Comparison of ENCODE assay signal across 17 cellular contexts in the genomic region with DNA sequence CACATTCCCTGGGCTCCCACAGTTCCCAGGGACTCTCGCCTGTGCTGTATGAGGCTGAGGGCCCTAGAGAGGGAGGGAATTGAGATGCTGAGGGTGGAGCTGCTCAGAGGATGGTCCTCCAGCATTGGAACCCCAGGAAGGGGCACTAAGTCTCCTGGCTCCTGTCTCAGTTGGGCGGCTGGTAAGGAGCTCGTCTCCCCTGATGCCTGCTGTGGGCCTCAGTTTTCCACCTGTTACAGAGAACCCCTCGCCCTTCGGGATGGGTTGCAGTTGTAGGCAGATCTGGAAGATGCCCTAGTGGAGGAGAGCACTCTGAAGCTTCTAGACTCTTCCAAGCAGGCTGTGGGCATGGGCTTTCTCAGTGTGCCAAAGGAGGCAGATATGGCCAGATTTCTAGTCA. TPM values are rescaled to one million over a fixed set of nuclear protein-coding genes. Genes with fewer than 3 reads are reported as not detected.
DNase-seq lines count a peak whose midpoint lies in the region; ATAC-seq, FAIRE-seq and TF ChIP-seq lines count a peak whose summit lies in the region.
"Had no signal": no experiment of that assay in that cellular context is flagged by ENCODE, and none has a peak within 500 bp of the region (broad histone marks: within the 10 kb centered on the region; RNA-seq: fewer than 3 reads in every experiment).

No MANE protein-coding gene starts in this region.

- H3K9me2 ChIP-seq in HCT116 (ENCODE audit: insufficient read depth), result no peaks in the 10 kb centered on the region

- peak overlapping the region in 1 of 2 experiments; percentile 56 for H3K23ac ChIP-seq in mesenchymal stem cell (ENCODE audit: low read length in 2 of 2)

- H2BK15ac ChIP-seq in mesenchymal stem cell (ENCODE audit: low read depth, poor library complexity, severe bottlenecking), result no peak overlapping the region

- POLR2A ChIA-PET in A549 (lab: Yijun Ruan, JAX), result no interaction called here
- POLR2A ChIA-PET in HCT116 (lab: Charles Lee), result no interaction called here

- no TSS peak for BruUV-seq in HCT116 (replicated peaks; lab: Mats Ljungman, UMichigan)

- no peaks in the 10 kb centered on the region for H3K79me2 ChIP-seq in HCT116 (ENCODE audit: insufficient read depth, low read length)
- H3K79me2 ChIP-seq in osteoblast (ENCODE audit: insufficient read depth, low read length), result no peaks in the 10 kb centered on the region

- no peak for TF ChIP-seq POLR2A in A549 (IDR thresholded peaks at IDR 0.05; ENCODE audit: low read length)
- no peak for TF ChIP-seq POLR2A in HCT116 (IDR thresholded peaks at IDR 0.05; ENCODE audit: borderline replicate concordance, extremely low read depth, insufficient read depth, insufficient read length)

- no peak for TF ChIP-seq EP300 in A549 (IDR thresholded peaks at IDR 0.05)

- no peak overlapping the region for H4K8ac ChIP-seq in mesenchymal stem cell (ENCODE audit: low read length)

- peak overlapping the region; percentile 2 to 92 for H2BK12ac ChIP-seq in mesenchymal stem cell (ENCODE audit: low read length in 2 of 2)

- peak overlapping the region; percentile 6 to 90 for H3K18ac ChIP-seq in mesenchymal stem cell (ENCODE audit: low read depth in 1 of 2, low read length in 2 of 2)

- no peak for DNase-seq in A549 (ENCODE audit: low read depth in 1 of 2, low spot score in 1 of 2)
- DNase-seq in HCT116 (ENCODE audit: low read depth, low spot score), result no peak
- no peak for DNase-seq in mesenchymal stem cell
- DNase-seq in osteoblast (ENCODE audit: insufficient read length, low spot score, missing footprints), result no peak
- no peak for DNase-seq in NCI-H69 (lab: John Stamatoyannopoulos, UW)
- no peak for DNase-seq in NCI-H1694 treated with DMSO at 0.1 percent for 48 hours (lab: John Stamatoyannopoulos, UW)
- DNase-seq in HuH-7 (ENCODE audit: low spot score), result no peak
- DNase-seq: 8988T; BE2C; CD8-positive, alpha-beta T cell; NCI-H1092 treated with DMSO at 0.1 percent for 48 hours; NCI-H2081 treated with DMSO at 0.1 percent for 48 hours; NCI-H446 treated with DMSO at 0.1 percent for 48 hours had no signal

- no peaks in the 10 kb centered on the region for H3K79me1 ChIP-seq in mesenchymal stem cell (replicated peaks; ENCODE audit: low read length, poor library complexity, severe bottlenecking)

- TF ChIP-seq CTCF in A549 (IDR thresholded peaks at IDR 0.05), result no peak
- no peak for TF ChIP-seq CTCF in HCT116 (IDR thresholded peaks at IDR 0.05 in 2 of 3, conservative IDR thresholded peaks at IDR 0.05 in 1 of 3; ENCODE audit: borderline replicate concordance in 1 of 3, insufficient read depth in 1 of 3, low read depth in 2 of 3, low read length in 2 of 3)
- no peak for TF ChIP-seq CTCF in osteoblast (IDR thresholded peaks at IDR 0.05; ENCODE audit: extremely low read depth, low read depth, low read length)

- intact Hi-C loops in HCT116 (cut with micrococcal nuclease), result no loop called here

- no peak for FAIRE-seq in A549 (lab: Jason Lieb, UNC)
- FAIRE-seq: H54 had no signal

- H3K4me2 ChIP-seq in A549, result no peak overlapping the region
- H3K4me2 ChIP-seq in HCT116 (ENCODE audit: low read length), result peak overlapping the region; percentile 84
- H3K4me2 ChIP-seq in mesenchymal stem cell (ENCODE audit: low read length, poor library complexity, severe bottlenecking), result no peak overlapping the region
- H3K4me2 ChIP-seq in osteoblast (ENCODE audit: insufficient read depth, low read length), result peak overlapping the region; percentile 14

- CTCF ChIA-PET in A549 (lab: Yijun Ruan, JAX), result interaction anchor here (0.8 to 13.2 kb wide), 7 partner anchors 8 to 137 kb away, joined by 3 to 188 read pairs (median 12); a partner anchor contains a TSS
- CTCF ChIA-PET in HCT116 (lab: Charles Lee), result interaction anchor here (1.2 to 1.3 kb wide), 2 partner anchors 9 to 10 kb away, joined by 3 to 4 read pairs; no protein-coding TSS in a partner anchor

- H3K36me3 ChIP-seq in HCT116 (ENCODE audit: control insufficient read depth in 1 of 2, insufficient read depth in 2 of 2, low read length in 2 of 2) (no peaks in the 10 kb centered on the region), mesenchymal stem cell (ENCODE audit: control insufficient read depth in 1 of 2, insufficient read depth in 2 of 2, low read depth in 1 of 2, low read length in 2 of 2) (peaks cover under 1 to 7% of the 10 kb centered on the region in 2 experiments), osteoblast (ENCODE audit: insufficient read depth, low read length) (no peaks in the 10 kb centered on the region)
- H3K36me3 ChIP-seq: BE2C, SJSA1 had no signal

- RAD21 ChIA-PET in HCT116 (lab: Charles Lee; ENCODE audit: low non-redundant PET in 1 of 2, low total read pairs in 2 of 2, uncharacterized antibody in 2 of 2, unreplicated experiment in 2 of 2), result no interaction called here

- H3K4me3 ChIP-seq in A549 (no peak overlapping the region), HCT116 (replicated peaks in 1 of 2; ENCODE audit: low read depth in 1 of 2, low read length in 2 of 2) (no peak overlapping the region), mesenchymal stem cell (ENCODE audit: insufficient read depth in 1 of 2, low read depth in 1 of 2, low read length in 2 of 2) (no peak overlapping the region), osteoblast (ENCODE audit: insufficient read depth, low read length) (no peak overlapping the region)
- H3K4me3 ChIP-seq: SJSA1 had no signal

- H2BK5ac ChIP-seq in mesenchymal stem cell (ENCODE audit: low read depth, low read length, poor library complexity, severe bottlenecking), result no peak overlapping the region

- H3K14ac ChIP-seq in mesenchymal stem cell (ENCODE audit: low read length in 2 of 2), result peak overlapping the region in 1 of 2 experiments; percentile 63

- 77% methylated on average over 5 of the region's 5 CpGs for WGBS in A549 (ENCODE audit: missing lambda C conversion rate)
- WGBS in mesenchymal stem cell, result 94% methylated on average over 5 of the region's 5 CpGs

- ATAC-seq in A549, result no peak
- no peak for ATAC-seq in HCT116
- no peak for ATAC-seq in HG03378 (IDR thresholded peaks at IDR 0.05; ENCODE audit: unreplicated experiment)
- ATAC-seq: CD8-positive, alpha-beta T cell; Panc1 had no signal

- no peak for TF ChIP-seq RAD21 in A549 (conservative IDR thresholded peaks at IDR 0.05 in 1 of 2, IDR thresholded peaks at IDR 0.05 in 1 of 2)
- no peak for TF ChIP-seq RAD21 in HCT116 (IDR thresholded peaks at IDR 0.05; ENCODE audit: low read depth)

- H4K91ac ChIP-seq in mesenchymal stem cell (ENCODE audit: low read length), result peak overlapping the region; percentile 10

- H4K20me1 ChIP-seq in HCT116 (ENCODE audit: insufficient read depth), result no peaks in the 10 kb centered on the region
- no peaks in the 10 kb centered on the region for H4K20me1 ChIP-seq in osteoblast (ENCODE audit: insufficient read depth, low read length)

- H3K4me1 ChIP-seq in A549 (peaks cover 34% of the 10 kb centered on the region), HCT116 (ENCODE audit: control insufficient read depth in 1 of 2, insufficient read depth in 2 of 2, low read length in 2 of 2) (peaks cover 32 to 81% of the 10 kb centered on the region in 2 experiments), mesenchymal stem cell (ENCODE audit: control insufficient read depth, insufficient read depth, low read depth, low read length) (peaks cover 44% of the 10 kb centered on the region), osteoblast (ENCODE audit: insufficient read depth, low read length) (peaks cover 36% of the 10 kb centered on the region)

- H3K27ac ChIP-seq in A549 (peak overlapping the region; percentile 76 to 81; a peak in 4 of 6 replicates), HCT116 (ENCODE audit: low read depth, low read length) (no peak overlapping the region), mesenchymal stem cell (ENCODE audit: low read length, poor library complexity, severe bottlenecking) (no peak overlapping the region), osteoblast (ENCODE audit: low read depth, low read length) (peak overlapping the region; percentile 82)
- H3K27ac ChIP-seq: SJSA1 had no signal

- no peaks in the 10 kb centered on the region for H3K9me3 ChIP-seq in A549
- no peaks in the 10 kb centered on the region for H3K9me3 ChIP-seq in HCT116 (ENCODE audit: control insufficient read depth in 1 of 2, insufficient read depth in 1 of 2, low read depth in 1 of 2, low read length in 2 of 2)
- no peaks in the 10 kb centered on the region for H3K9me3 ChIP-seq in mesenchymal stem cell (ENCODE audit: control insufficient read depth, low read length)
- no peaks in the 10 kb centered on the region for H3K9me3 ChIP-seq in osteoblast (ENCODE audit: low read depth, low read length)
- H3K9me3 ChIP-seq: BE2C had no signal

- no peak overlapping the region for H2AFZ ChIP-seq in HCT116 (ENCODE audit: low read depth, low read length, poor library complexity, severe bottlenecking)
- no peak overlapping the region for H2AFZ ChIP-seq in mesenchymal stem cell (ENCODE audit: low read depth, low read length)
- H2AFZ ChIP-seq in osteoblast (ENCODE audit: low read length), result no peak overlapping the region

- H2AK5ac ChIP-seq in mesenchymal stem cell (ENCODE audit: low read length, severe bottlenecking), result peak overlapping the region; percentile 42

- H3K9ac ChIP-seq in HCT116 (ENCODE audit: low read length), result no peak overlapping the region
- H3K9ac ChIP-seq in mesenchymal stem cell (ENCODE audit: low read length), result no peak overlapping the region

- H3K27me3 ChIP-seq in HCT116 (ENCODE audit: insufficient read depth, low read length) (no peaks in the 10 kb centered on the region), mesenchymal stem cell (ENCODE audit: control insufficient read depth in 1 of 2, insufficient read depth in 1 of 2, low read length in 2 of 2) (no peaks in the 10 kb centered on the region), osteoblast (ENCODE audit: insufficient read depth, low read length) (no peaks in the 10 kb centered on the region)
- H3K27me3 ChIP-seq: BE2C, SJSA1 had no signal

- no peak overlapping the region for H2BK120ac ChIP-seq in mesenchymal stem cell (ENCODE audit: low read depth, low read length)

- H3K4ac ChIP-seq in mesenchymal stem cell (ENCODE audit: low read depth in 1 of 2, low read length in 2 of 2), result peak overlapping the region in 1 of 2 experiments; percentile 76

RNA-seq across cellular contexts. Expression of a gene that starts 0.6 kb away (rescaled TPM):
- polyA plus RNA-seq in A549 (2011; rRNA removed) (not detected in 2 replicates), A549 (2017; fragmentation: RNase III; extraction: RNeasy Plus Mini Kit Qiagen cat#74134 plus additional on column Dnase treatment) (not detected in 3 replicates)
- not detected in 2 replicates for polyA plus RNA-seq in A549 (2012; cell fraction: cytosol; rRNA removed)
- 0.07 TPM in 1 of 2 replicates, not detected in the other for polyA plus RNA-seq in A549 (2012; cell fraction: nucleus; rRNA removed)
- polyA minus RNA-seq in A549 (2011; rRNA and poly(A)+ RNA removed), result not detected in 2 replicates
- total RNA-seq in HCT116 (2021; ENCODE audit: unreplicated experiment) (0.22 TPM), osteoblast (under 0.01 and 0.29 TPM in 2 replicates)
- polyA plus RNA-seq in HCT116 (2012), result 0.06 and 0.16 TPM in 2 replicates
- polyA plus RNA-seq in mesenchymal stem cell (2013, experiment 1 of 2), result 0.58 TPM
- 0.75 TPM for polyA plus RNA-seq in mesenchymal stem cell (2013, experiment 2 of 2)
- total RNA-seq: CD8-positive, alpha-beta T cell; SJSA1 had no signal

RNA-seq across cellular contexts. Expression of a gene that starts 10.2 kb away (rescaled TPM):
- polyA plus RNA-seq in A549 (2011; rRNA removed) (not detected in 2 replicates), A549 (2017; fragmentation: RNase III; extraction: RNeasy Plus Mini Kit Qiagen cat#74134 plus additional on column Dnase treatment) (0.04 TPM in 1 of 3 replicates, not detected in the others)
- not detected in 2 replicates for polyA plus RNA-seq in A549 (2012; cell fraction: cytosol; rRNA removed)
- polyA plus RNA-seq in A549 (2012; cell fraction: nucleus; rRNA removed), result not detected in 2 replicates
- polyA minus RNA-seq in A549 (2011; rRNA and poly(A)+ RNA removed), result not detected in 2 replicates
- total RNA-seq in HCT116 (2021; ENCODE audit: unreplicated experiment) (not detected), osteoblast (273 and 932 TPM in 2 replicates)
- polyA plus RNA-seq in HCT116 (2012), result 0.10 and 0.11 TPM in 2 replicates
- polyA plus RNA-seq in mesenchymal stem cell (2013, experiment 1 of 2), result 2.1 TPM
- 2.4 TPM for polyA plus RNA-seq in mesenchymal stem cell (2013, experiment 2 of 2)
- total RNA-seq: CD8-positive, alpha-beta T cell; SJSA1 had no signal

RNA-seq across cellular contexts. Expression of a gene that starts 48.7 kb away (rescaled TPM):
- polyA plus RNA-seq in A549 (2011; rRNA removed) (0.48 and 0.50 TPM in 2 replicates), A549 (2017; fragmentation: RNase III; extraction: RNeasy Plus Mini Kit Qiagen cat#74134 plus additional on column Dnase treatment) (0.94 to 2.4 TPM (median 1.8 TPM) in 3 replicates)
- 0.20 and 0.36 TPM in 2 replicates for polyA plus RNA-seq in A549 (2012; cell fraction: cytosol; rRNA removed)
- polyA plus RNA-seq in A549 (2012; cell fraction: nucleus; rRNA removed), result 0.53 and 0.72 TPM in 2 replicates
- 0.50 and 0.58 TPM in 2 replicates for polyA minus RNA-seq in A549 (2011; rRNA and poly(A)+ RNA removed)
- total RNA-seq in HCT116 (2021; ENCODE audit: unreplicated experiment) (2.8 TPM), osteoblast (4.0 and 9.1 TPM in 2 replicates)
- 1.2 and 1.9 TPM in 2 replicates for polyA plus RNA-seq in HCT116 (2012)
- polyA plus RNA-seq in mesenchymal stem cell (2013, experiment 1 of 2), result 8.4 TPM
- polyA plus RNA-seq in mesenchymal stem cell (2013, experiment 2 of 2), result 9.3 TPM
- total RNA-seq: CD8-positive, alpha-beta T cell; SJSA1 had no signal

RNA-seq across cellular contexts. Expression of a gene that starts 53.2 kb away (rescaled TPM):
- polyA plus RNA-seq in A549 (2011; rRNA removed) (not detected in 2 replicates), A549 (2017; fragmentation: RNase III; extraction: RNeasy Plus Mini Kit Qiagen cat#74134 plus additional on column Dnase treatment) (not detected in 3 replicates)
- polyA plus RNA-seq in A549 (2012; cell fraction: cytosol; rRNA removed), result under 0.01 TPM in 1 of 2 replicates, not detected in the other
- not detected in 2 replicates for polyA plus RNA-seq in A549 (2012; cell fraction: nucleus; rRNA removed)
- polyA minus RNA-seq in A549 (2011; rRNA and poly(A)+ RNA removed), result not detected in 2 replicates
- total RNA-seq in HCT116 (2021; ENCODE audit: unreplicated experiment) (not detected), osteoblast (under 0.01 TPM in 1 of 2 replicates, not detected in the other)
- polyA plus RNA-seq in HCT116 (2012), result 0.08 TPM in 1 of 2 replicates, not detected in the other
- polyA plus RNA-seq in mesenchymal stem cell (2013, experiment 1 of 2), result under 0.01 TPM
- not detected for polyA plus RNA-seq in mesenchymal stem cell (2013, experiment 2 of 2)
- total RNA-seq: SJSA1 had no signal

Comparison
In these comparisons a context has a peak if more than half of its experiments do, and no peak if none do; other contexts are left out.
1. H3K27ac ChIP-seq: peak in A549 (2 of 2) and osteoblast (single experiment); none in HCT116 (single experiment) and mesenchymal stem cell (single experiment).
2. H3K4me2 ChIP-seq: peak in HCT116 (single experiment) and osteoblast (single experiment); none in A549 (single experiment) and mesenchymal stem cell (single experiment).
3. RNA of a gene that starts 10.2 kb away (total RNA-seq): 273 to 932 TPM in osteoblast; not detected in HCT116 (single experiment); every median in the first group is over 100 times any median in the second.